7 cellular contexts compared by ENCODE assay signal in the genomic region with DNA sequence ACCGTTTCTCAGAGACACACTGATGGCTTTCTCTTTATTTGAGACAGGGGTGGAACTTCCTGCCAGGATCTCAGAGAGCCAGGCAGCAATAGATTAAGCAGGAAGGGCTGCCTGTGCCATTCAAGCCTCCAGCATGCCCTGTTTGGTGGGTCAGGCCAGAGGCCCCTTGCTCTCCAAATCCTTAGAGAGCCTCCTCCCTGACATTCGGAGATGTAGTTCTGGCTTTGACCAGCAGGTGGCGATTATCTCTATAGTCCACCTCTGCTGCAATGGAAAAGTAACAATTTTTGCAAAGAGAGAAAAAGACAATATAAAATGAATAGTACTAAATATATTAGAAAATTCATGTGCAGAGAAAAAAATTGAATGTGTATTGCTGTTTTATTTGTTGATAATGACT.
DNase-seq lines count a peak whose midpoint lies in the region; ATAC-seq and TF ChIP-seq lines count a peak whose summit lies in the region.

No MANE protein-coding gene starts in this region.

- no peaks in the 10 kb centered on the region for H3K27me3 Mint-ChIP-seq in central memory CD8-positive, alpha-beta T cell

- no peak overlapping the region for H3K4me3 ChIP-seq in lower lobe of right lung

- peaks cover 2% of the 10 kb centered on the region for H3K36me3 Mint-ChIP-seq in central memory CD8-positive, alpha-beta T cell (ENCODE audit: insufficient read depth)

- intact Hi-C loops in lower lobe of right lung (cut with DNase I) = no loop called here

- no peaks in the 10 kb centered on the region for H3K9me3 Mint-ChIP-seq in central memory CD8-positive, alpha-beta T cell

- ATAC-seq in GM21619 (IDR thresholded peaks at IDR 0.05; ENCODE audit: unreplicated experiment) (peak; percentile 56), lower lobe of right lung (peak in 1 of 2 donors; percentile 47)
- no peak for ATAC-seq in central memory CD8-positive, alpha-beta T cell (replicated peaks; ENCODE audit: extremely low read depth, poor library complexity, severe bottlenecking)

- TF ChIP-seq CTCF in lower lobe of right lung (IDR thresholded peaks at IDR 0.05) = peak; percentile 70

- H3K4me1 Mint-ChIP-seq in central memory CD8-positive, alpha-beta T cell = no peaks in the 10 kb centered on the region

- H3K27me3 ChIP-seq in lower lobe of right lung (ENCODE audit: low read depth) = no peaks in the 10 kb centered on the region

- H3K27ac Mint-ChIP-seq in central memory CD8-positive, alpha-beta T cell (ENCODE audit: low read depth) = no peak overlapping the region

- peak; percentile 23 to 50 (median 31) for DNase-seq in T-helper 2 cell
- peak; percentile 15 to 36 for DNase-seq in central memory CD8-positive, alpha-beta T cell (ENCODE audit: low spot score in 2 of 2)
- peak; percentile 41 for DNase-seq in lower lobe of right lung
- DNase-seq in stimulated activated CD8-positive, alpha-beta memory T cell treated with anti-CD3 and anti-CD28 coated beads, Interleukin-15, amount 100 ng/mL, for 24 hours (ENCODE audit: low read depth) = peak; percentile 43
- no peak for DNase-seq in nucleus accumbens (lab: John Stamatoyannopoulos, UW)
- no peak for DNase-seq in T1000 (lab: John Stamatoyannopoulos, UW)

- no peaks in the 10 kb centered on the region for H3K4me1 ChIP-seq in lower lobe of right lung

- H3K27ac ChIP-seq in lower lobe of right lung = no peak overlapping the region

- H3K4me3 Mint-ChIP-seq in central memory CD8-positive, alpha-beta T cell = no peak overlapping the region

- H3K9me3 ChIP-seq in lower lobe of right lung = no peaks in the 10 kb centered on the region

- no peaks in the 10 kb centered on the region for H3K36me3 ChIP-seq in lower lobe of right lung

Comparison
In these comparisons a context has a peak if more than half of its experiments do, and no peak if none do; other contexts are left out.
1. DNase-seq: peak in T-helper 2 cell (5 of 5), central memory CD8-positive, alpha-beta T cell (2 of 2), lower lobe of right lung (single experiment) and stimulated activated CD8-positive, alpha-beta memory T cell treated with anti-CD3 and anti-CD28 coated beads, Interleukin-15, amount 100 ng/mL, for 24 hours (single experiment); none in nucleus accumbens (0 of 56) and T1000 (single experiment).